In the genomic region with DNA sequence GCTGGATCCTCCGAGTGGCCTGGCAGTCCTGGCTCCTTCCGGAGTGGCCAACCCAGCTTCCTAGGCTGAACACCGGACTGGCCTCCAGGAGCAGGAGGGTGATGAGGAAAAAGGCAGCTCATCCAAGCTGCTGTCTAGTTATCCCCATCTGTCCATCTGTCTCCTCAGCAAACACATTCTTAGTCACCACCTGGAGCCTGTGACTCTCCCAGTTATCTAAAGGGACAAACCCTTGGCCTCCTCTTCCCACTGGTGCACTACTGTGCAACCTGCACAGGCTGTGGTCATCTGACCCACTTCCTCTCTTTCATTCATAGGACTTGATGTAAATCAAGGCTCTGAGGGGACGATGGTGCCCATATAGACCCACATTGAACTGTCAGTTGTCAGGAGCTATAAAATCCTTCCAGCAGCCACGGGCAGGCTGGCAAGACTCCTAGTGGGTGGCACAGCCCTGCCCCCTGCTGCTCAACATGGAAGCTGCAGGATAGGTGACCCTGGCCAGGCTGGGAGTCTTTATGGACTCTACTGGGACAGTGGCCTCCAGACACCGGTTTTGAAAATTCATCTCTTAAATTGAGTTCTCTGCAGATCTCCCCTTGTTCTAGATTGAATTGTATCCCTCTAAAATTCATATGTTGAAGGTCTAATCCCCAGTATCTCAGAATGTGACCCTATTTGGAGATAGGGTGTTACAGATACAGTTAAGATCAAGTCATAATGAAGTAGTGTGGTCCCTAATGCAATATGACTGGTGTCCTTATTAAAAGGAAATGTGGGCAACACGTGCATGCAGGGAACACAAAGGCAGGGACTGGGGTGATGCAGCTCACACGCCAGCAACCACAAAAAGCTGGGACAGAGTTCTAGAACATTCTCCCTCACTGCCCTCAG, we compare ENCODE assay signal across 8 cellular contexts. TPM values are rescaled to one million over a fixed set of nuclear protein-coding genes. Genes with fewer than 3 reads are reported as not detected.
DNase-seq lines count a peak whose midpoint lies in the region; ATAC-seq, FAIRE-seq and TF ChIP-seq lines count a peak whose summit lies in the region.
"Had no signal": no experiment of that assay in that cellular context is flagged by ENCODE, and none has a peak within 500 bp of the region (broad histone marks: within the 10 kb centered on the region; RNA-seq: fewer than 3 reads in every experiment).

No MANE protein-coding gene starts in this region.

- DNase-seq in NCI-H2227 (lab: John Stamatoyannopoulos, UW; ENCODE audit: unreplicated experiment) (peak; percentile 77), breast epithelium (ENCODE audit: low spot score in 2 of 2) (peak; percentile 64 to 76), kidney (no peak)
- peak; percentile 62 to 76 (median 68) for DNase-seq in activated CD4-positive, CD25-positive, alpha-beta regulatory T cell (lab: John Stamatoyannopoulos, UW)
- DNase-seq in stimulated activated CD4-positive, alpha-beta T cell treated with anti-CD3 and anti-CD28 coated beads, Interleukin-2, amount 100 ng/mL, for 24 hours: peak; percentile 88

- H3K9ac ChIP-seq in kidney (ENCODE audit: low read length in 2 of 2): no peak overlapping the region

- H3K4me3 ChIP-seq in breast epithelium: no peak overlapping the region
- no peak overlapping the region for H3K4me3 ChIP-seq in kidney (ENCODE audit: low read length in 2 of 2)
- H3K4me3 ChIP-seq: skin epidermis had no signal

- no peaks in the 10 kb centered on the region for H3K27me3 ChIP-seq in breast epithelium

- no peaks in the 10 kb centered on the region for H3K36me3 ChIP-seq in breast epithelium
- H3K36me3 ChIP-seq in kidney (ENCODE audit: control insufficient read depth in 1 of 2, insufficient read depth in 2 of 2, low read length in 2 of 2): no peaks in the 10 kb centered on the region

- FAIRE-seq in kidney (lab: Jason Lieb, UNC): no peak

- intact Hi-C loops in breast epithelium (cut with DNase I; ENCODE audit: low total_unique reads): no loop called here
- intact Hi-C loops in kidney (cut with DNase I): no loop called here

- ATAC-seq in GM18498 (IDR thresholded peaks at IDR 0.05; ENCODE audit: unreplicated experiment): peak; percentile 88
- peak; percentile 72 for ATAC-seq in HG03045 (IDR thresholded peaks at IDR 0.05; ENCODE audit: unreplicated experiment)

- no peaks in the 10 kb centered on the region for H3K9me3 ChIP-seq in breast epithelium
- no peaks in the 10 kb centered on the region for H3K9me3 ChIP-seq in kidney (ENCODE audit: control insufficient read depth in 1 of 2, low read length in 2 of 2)

- TF ChIP-seq POLR2A in breast epithelium (IDR thresholded peaks at IDR 0.05): no peak

- H3K27ac ChIP-seq in breast epithelium: no peak overlapping the region
- H3K27ac ChIP-seq in kidney (ENCODE audit: low read depth in 2 of 2, low read length in 2 of 2): no peak overlapping the region

- TF ChIP-seq CTCF in breast epithelium (IDR thresholded peaks at IDR 0.05): peak; percentile 64 to 93 (median 77)
- peak; percentile 90 for TF ChIP-seq CTCF in kidney (IDR thresholded peaks at IDR 0.05; ENCODE audit: borderline replicate concordance, extremely low read depth, insufficient read depth)

- no peaks in the 10 kb centered on the region for H3K4me1 ChIP-seq in breast epithelium
- no peaks in the 10 kb centered on the region for H3K4me1 ChIP-seq in kidney (ENCODE audit: control insufficient read depth in 1 of 2, insufficient read depth in 1 of 2, low read depth in 1 of 2, low read length in 2 of 2)

RNA-seq across cellular contexts. Expression of a gene that starts 29.3 kb away (rescaled TPM):
- 10 to 100 TPM in 2 of 3 donors, 1 to 10 TPM in 1; 1.9 to 57.5 (median 12.8) TPM for total RNA-seq in breast epithelium
- total RNA-seq in kidney: 11.8 TPM
- polyA plus RNA-seq in kidney (ENCODE audit: insufficient read depth, low read depth, low replicate concordance): 5.6 TPM

RNA-seq across cellular contexts. Expression of a gene that starts 34.1 kb away (rescaled TPM):
- 100 to 1,000 TPM in 1 of 3 donors, 10 to 100 TPM in 2; 84.9 to 133 (median 96.3) TPM for total RNA-seq in breast epithelium
- 112 TPM for total RNA-seq in kidney
- polyA plus RNA-seq in kidney (ENCODE audit: insufficient read depth, low read depth, low replicate concordance): 96.6 TPM

RNA-seq across cellular contexts. Expression of a gene that starts 36.2 kb away (rescaled TPM):
- total RNA-seq in breast epithelium: under 1 TPM in 1 of 3 donors, not detected in 2; 0.32 TPM
- total RNA-seq in kidney: not detected
- not detected for polyA plus RNA-seq in kidney (ENCODE audit: insufficient read depth, low read depth, low replicate concordance)

RNA-seq across cellular contexts. Expression of a gene that starts 58.1 kb away (rescaled TPM):
- 1 to 10 TPM; 1.3 to 1.6 (median 1.4) TPM for total RNA-seq in breast epithelium
- 1.4 TPM for total RNA-seq in kidney
- polyA plus RNA-seq in kidney (ENCODE audit: insufficient read depth, low read depth, low replicate concordance): 4.8 TPM
